8 cellular contexts compared by ENCODE assay signal in genomic region chr2:32627901-32628645, GRCh38. TPM values are rescaled to one million over a fixed set of nuclear protein-coding genes. Genes with fewer than 3 reads are reported as not detected.
DNase-seq lines count a peak whose midpoint lies in the region; ATAC-seq and TF ChIP-seq lines count a peak whose summit lies in the region.

TTC27 (plus strand) TSS chr2:32628050; CDS start chr2:32628293, 243 bp downstream.

- H3K9ac ChIP-seq in adipocyte (ENCODE audit: low read length) = peak within 1 kb of the TSS; percentile 85

- H3K27me3 ChIP-seq in adipocyte (replicated peaks; ENCODE audit: control insufficient read depth, insufficient read depth, low read length) (no peaks in the 10 kb centered on the region), heart left ventricle (no peaks in the 10 kb centered on the region), upper lobe of left lung (no peaks in the 10 kb centered on the region)

- TF ChIP-seq CTCF in GM12875 (IDR thresholded peaks at IDR 0.05; ENCODE audit: borderline replicate concordance, insufficient read depth, low read depth, low read length) (no peak), heart left ventricle (IDR thresholded peaks at IDR 0.05) (peak in 1 of 12 donors; percentile 16), upper lobe of left lung (IDR thresholded peaks at IDR 0.05) (no peak)

- DNase-seq in NCI-H1436 (lab: John Stamatoyannopoulos, UW) = peak; percentile 92
- DNase-seq in T follicular helper cell (ENCODE audit: low read depth) = peak; percentile 91
- DNase-seq in adipocyte (ENCODE audit: low read depth) = peak; percentile 98
- DNase-seq in heart left ventricle = peak; percentile 95 to 97 (median 96)
- peak; percentile 97 for DNase-seq in pons (ENCODE audit: low spot score)
- DNase-seq in upper lobe of left lung = peak; percentile 97 to 98

- TF ChIP-seq POLR2A in heart left ventricle (IDR thresholded peaks at IDR 0.05) (peak in 1 of 2 donors; percentile 39), upper lobe of left lung (IDR thresholded peaks at IDR 0.05) (peak in 1 of 4 donors; percentile 29)

- H3K9me3 ChIP-seq in adipocyte (ENCODE audit: control insufficient read depth, low read length) = no peaks in the 10 kb centered on the region
- H3K9me3 ChIP-seq in heart left ventricle = no peaks in the 10 kb centered on the region
- no peaks in the 10 kb centered on the region for H3K9me3 ChIP-seq in upper lobe of left lung

- peak within 1 kb of the TSS; percentile 79 for H3K4me3 ChIP-seq in GM12875 (ENCODE audit: low read depth, low read length)
- peak within 1 kb of the TSS; percentile 91 for H3K4me3 ChIP-seq in adipocyte (ENCODE audit: low read length)
- peak within 1 kb of the TSS; percentile 68 to 95 (median 76) for H3K4me3 ChIP-seq in heart left ventricle
- peak within 1 kb of the TSS; percentile 57 to 88 (median 79) for H3K4me3 ChIP-seq in upper lobe of left lung

- H3K27ac ChIP-seq in heart left ventricle (peak within 1 kb of the TSS in 11 of 12 donors; percentile 17 to 78 (median 67)), upper lobe of left lung (peak within 1 kb of the TSS; percentile 44 to 71 (median 60))

- intact Hi-C loops in heart left ventricle (cut with DNase I) = loop anchor here in 1 of 10 donors (10.0 kb wide), 1 partner anchor 397 kb away; no protein-coding TSS in a partner anchor

- peak; percentile 100 for ATAC-seq in HG02798 (IDR thresholded peaks at IDR 0.05; ENCODE audit: poor library complexity, unreplicated experiment)
- peak; percentile 99 to 100 (median 100) for ATAC-seq in heart left ventricle
- ATAC-seq in upper lobe of left lung (ENCODE audit: low FRiP score in 2 of 2) = peak; percentile 100

- TF ChIP-seq EP300 in upper lobe of left lung (IDR thresholded peaks at IDR 0.05) = no peak

- H3K36me3 ChIP-seq in adipocyte (ENCODE audit: control insufficient read depth, insufficient read depth, low read length, severe bottlenecking) (peaks cover 16% of the 10 kb centered on the region), heart left ventricle (peaks cover 0 to 32% (median 25%) of the 10 kb centered on the region in 9 donors), upper lobe of left lung (peaks cover 0 to 25% (median 3%) of the 10 kb centered on the region in 4 donors)

- WGBS in heart left ventricle, 4 donors = 0 to 1% (median 1%) methylated on average over 25 to 36 of the region's 36 CpGs
- WGBS in upper lobe of left lung, 2 donors = 0% methylated on average over 31 to 36 of the region's 36 CpGs

- H3K4me1 ChIP-seq in adipocyte (ENCODE audit: control insufficient read depth, insufficient read depth, low read length) (peaks cover 4% of the 10 kb centered on the region), heart left ventricle (peaks cover 0 to 24% (median 14%) of the 10 kb centered on the region in 12 donors), upper lobe of left lung (peaks cover 15 to 27% (median 22%) of the 10 kb centered on the region in 4 donors)

RNA-seq across cellular contexts. Expression of gene TTC27, which starts in this region (rescaled TPM):
- total RNA-seq in heart left ventricle (10 to 100 TPM in 6 of 9 donors, 1 to 10 TPM in 3; 8.0 to 18.1 (median 11.0) TPM), upper lobe of left lung (10 to 100 TPM in 5 of 6 donors, 1 to 10 TPM in 1; 9.4 to 24.0 (median 12.3) TPM)
- 10 to 100 TPM in 1 of 2 donors, 1 to 10 TPM in 1; 5.2 to 15.9 TPM for polyA plus RNA-seq in heart left ventricle

Comparison
In these comparisons a context has a peak if more than half of its experiments do, and no peak if none do; other contexts are left out.
1. Peak in every context shown above with its lines: DNase-seq, ATAC-seq, H3K4me3 ChIP-seq and H3K27ac ChIP-seq.